2 cellular contexts compared by ENCODE assay signal in the genomic region with DNA sequence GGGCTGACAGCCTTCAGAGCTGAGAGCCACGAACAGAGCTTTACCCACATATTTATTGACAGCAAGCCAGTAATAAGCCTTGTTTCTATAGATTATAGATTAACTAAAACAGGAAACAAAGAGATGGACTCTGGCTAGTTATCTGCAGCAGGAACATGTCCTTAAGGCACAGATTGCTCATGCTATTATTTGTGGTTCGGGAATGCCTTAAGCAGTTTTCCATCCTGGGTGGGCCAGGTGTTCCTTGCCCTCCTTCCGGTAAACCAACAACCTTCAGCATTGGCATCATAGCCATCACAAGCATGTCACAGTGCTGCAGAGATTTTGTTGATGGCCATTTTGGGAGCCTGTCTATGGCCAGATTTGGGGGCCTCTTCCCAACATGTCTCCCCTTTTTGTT.
TF ChIP-seq lines count a peak whose summit lies in the region.

No MANE protein-coding gene starts in this region.

TF ChIP-seq in HepG2, 621 proteins besides CTCF, POLR2A, EP300 and RAD21 (continued from another document):
- TF ChIP-seq, protein P1, sequence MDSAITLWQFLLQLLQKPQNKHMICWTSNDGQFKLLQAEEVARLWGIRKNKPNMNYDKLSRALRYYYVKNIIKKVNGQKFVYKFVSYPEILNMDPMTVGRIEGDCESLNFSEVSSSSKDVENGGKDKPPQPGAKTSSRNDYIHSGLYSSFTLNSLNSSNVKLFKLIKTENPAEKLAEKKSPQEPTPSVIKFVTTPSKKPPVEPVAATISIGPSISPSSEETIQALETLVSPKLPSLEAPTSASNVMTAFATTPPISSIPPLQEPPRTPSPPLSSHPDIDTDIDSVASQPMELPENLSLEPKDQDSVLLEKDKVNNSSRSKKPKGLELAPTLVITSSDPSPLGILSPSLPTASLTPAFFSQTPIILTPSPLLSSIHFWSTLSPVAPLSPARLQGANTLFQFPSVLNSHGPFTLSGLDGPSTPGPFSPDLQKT (CRISPR knock-in tag; IDR thresholded peaks at IDR 0.05; ENCODE audit: borderline replicate concordance) = no peak
- TF ChIP-seq SCMH1 (CRISPR knock-in tag; IDR thresholded peaks at IDR 0.05; ENCODE audit: borderline replicate concordance) (no peak), SETDB1 (CRISPR knock-in tag; IDR thresholded peaks at IDR 0.05; ENCODE audit: borderline replicate concordance) (0 out of 2 replicates have a peak, but pooled peaks have one; percentile 63), ZNF761 (CRISPR knock-in tag; conservative IDR thresholded peaks at IDR 0.05) (peak; percentile 100), HNRNPL (IDR thresholded peaks at IDR 0.05; ENCODE audit: low read depth, low read length) (no peak)

TF ChIP-seq in K562, 482 proteins besides CTCF, POLR2A, EP300 and RAD21 (continued from another document):
- TF ChIP-seq MTA3 (IDR thresholded peaks at IDR 0.05; ENCODE audit: borderline replicate concordance) (no peak), PHB (CRISPR knock-in tag; IDR thresholded peaks at IDR 0.05) (no peak), TRIM28 (IDR thresholded peaks at IDR 0.05) (peak; percentile 94), CBFB (CRISPR knock-in tag; IDR thresholded peaks at IDR 0.05) (no peak), LARP7 (IDR thresholded peaks at IDR 0.05) (no peak)
- TF ChIP-seq, protein P2, sequence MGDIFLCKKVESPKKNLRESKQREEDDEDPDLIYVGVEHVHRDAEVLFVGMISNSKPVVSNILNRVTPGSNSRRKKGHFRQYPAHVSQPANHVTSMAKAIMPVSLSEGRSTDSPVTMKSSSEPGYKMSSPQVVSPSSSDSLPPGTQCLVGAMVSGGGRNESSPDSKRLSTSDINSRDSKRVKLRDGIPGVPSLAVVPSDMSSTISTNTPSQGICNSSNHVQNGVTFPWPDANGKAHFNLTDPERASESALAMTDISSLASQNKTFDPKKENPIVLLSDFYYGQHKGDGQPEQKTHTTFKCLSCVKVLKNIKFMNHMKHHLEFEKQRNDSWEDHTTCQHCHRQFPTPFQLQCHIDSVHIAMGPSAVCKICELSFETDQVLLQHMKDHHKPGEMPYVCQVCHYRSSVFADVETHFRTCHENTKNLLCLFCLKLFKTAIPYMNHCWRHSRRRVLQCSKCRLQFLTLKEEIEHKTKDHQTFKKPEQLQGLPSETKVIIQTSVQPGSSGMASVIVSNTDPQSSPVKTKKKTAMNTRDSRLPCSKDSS (IDR thresholded peaks at IDR 0.05; ENCODE audit: low read depth, partially characterized antibody) = peak; percentile 83
- TF ChIP-seq, protein P3, sequence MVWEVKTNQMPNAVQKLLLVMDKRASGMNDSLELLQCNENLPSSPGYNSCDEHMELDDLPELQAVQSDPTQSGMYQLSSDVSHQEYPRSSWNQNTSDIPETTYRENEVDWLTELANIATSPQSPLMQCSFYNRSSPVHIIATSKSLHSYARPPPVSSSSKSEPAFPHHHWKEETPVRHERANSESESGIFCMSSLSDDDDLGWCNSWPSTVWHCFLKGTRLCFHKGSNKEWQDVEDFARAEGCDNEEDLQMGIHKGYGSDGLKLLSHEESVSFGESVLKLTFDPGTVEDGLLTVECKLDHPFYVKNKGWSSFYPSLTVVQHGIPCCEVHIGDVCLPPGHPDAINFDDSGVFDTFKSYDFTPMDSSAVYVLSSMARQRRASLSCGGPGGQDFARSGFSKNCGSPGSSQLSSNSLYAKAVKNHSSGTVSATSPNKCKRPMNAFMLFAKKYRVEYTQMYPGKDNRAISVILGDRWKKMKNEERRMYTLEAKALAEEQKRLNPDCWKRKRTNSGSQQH (CRISPR knock-in tag; IDR thresholded peaks at IDR 0.05) = no peak
